ENCODE assay signal across 1 cellular context in genomic region chr17:8185580-8186445, GRCh38.
TF ChIP-seq lines count a peak whose summit lies in the region.

No MANE protein-coding gene starts in this region.

TF ChIP-seq in HepG2, 621 proteins besides CTCF, POLR2A, EP300 and RAD21 (continued from another document and continues in another):
- TF ChIP-seq, protein P1, sequence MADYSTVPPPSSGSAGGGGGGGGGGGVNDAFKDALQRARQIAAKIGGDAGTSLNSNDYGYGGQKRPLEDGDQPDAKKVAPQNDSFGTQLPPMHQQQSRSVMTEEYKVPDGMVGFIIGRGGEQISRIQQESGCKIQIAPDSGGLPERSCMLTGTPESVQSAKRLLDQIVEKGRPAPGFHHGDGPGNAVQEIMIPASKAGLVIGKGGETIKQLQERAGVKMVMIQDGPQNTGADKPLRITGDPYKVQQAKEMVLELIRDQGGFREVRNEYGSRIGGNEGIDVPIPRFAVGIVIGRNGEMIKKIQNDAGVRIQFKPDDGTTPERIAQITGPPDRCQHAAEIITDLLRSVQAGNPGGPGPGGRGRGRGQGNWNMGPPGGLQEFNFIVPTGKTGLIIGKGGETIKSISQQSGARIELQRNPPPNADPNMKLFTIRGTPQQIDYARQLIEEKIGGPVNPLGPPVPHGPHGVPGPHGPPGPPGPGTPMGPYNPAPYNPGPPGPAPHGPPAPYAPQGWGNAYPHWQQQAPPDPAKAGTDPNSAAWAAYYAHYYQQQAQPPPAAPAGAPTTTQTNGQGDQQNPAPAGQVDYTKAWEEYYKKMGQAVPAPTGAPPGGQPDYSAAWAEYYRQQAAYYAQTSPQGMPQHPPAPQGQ (CRISPR knock-in tag; IDR thresholded peaks at IDR 0.05; ENCODE audit: borderline replicate concordance), result no peak
- TF ChIP-seq ISL2 (CRISPR knock-in tag; IDR thresholded peaks at IDR 0.05) (peak; percentile 26; the same call in 1 of the 2 replicates), RBM22 (optimal IDR thresholded peaks at IDR 0.05; ENCODE audit: low read length) (no peak), SMC3 (IDR thresholded peaks at IDR 0.05; ENCODE audit: low read length) (no peak), MYPOP (CRISPR knock-in tag; IDR thresholded peaks at IDR 0.05) (no peak; the same call in 1 of the 2 replicates), ZSCAN29 (CRISPR knock-in tag; conservative IDR thresholded peaks at IDR 0.05) (no peak), ZNF839 (CRISPR knock-in tag; IDR thresholded peaks at IDR 0.05; ENCODE audit: borderline replicate concordance) (no peak), MIER3 (CRISPR knock-in tag; IDR thresholded peaks at IDR 0.05; ENCODE audit: borderline replicate concordance) (no peak), TRIM22 (IDR thresholded peaks at IDR 0.05) (no peak), ZC3H4 (CRISPR knock-in tag; IDR thresholded peaks at IDR 0.05; ENCODE audit: borderline replicate concordance) (no peak), ZNF329 (CRISPR knock-in tag; IDR thresholded peaks at IDR 0.05; ENCODE audit: low read depth) (no peak), FOSL1 (CRISPR knock-in tag; IDR thresholded peaks at IDR 0.05; ENCODE audit: borderline replicate concordance) (no peak), NAIF1 (CRISPR knock-in tag; IDR thresholded peaks at IDR 0.05; ENCODE audit: borderline replicate concordance) (no peak), ELF4 (CRISPR knock-in tag; IDR thresholded peaks at IDR 0.05; ENCODE audit: borderline replicate concordance) (no peak), ZNF510 (CRISPR knock-in tag; IDR thresholded peaks at IDR 0.05; ENCODE audit: low read depth) (no peak), ZNF768 (CRISPR knock-in tag; IDR thresholded peaks at IDR 0.05) (peak; percentile 34; the same call in 1 of the 2 replicates), ZNF713 (CRISPR knock-in tag; IDR thresholded peaks at IDR 0.05) (no peak), FOXJ3 (CRISPR knock-in tag; IDR thresholded peaks at IDR 0.05; ENCODE audit: borderline replicate concordance) (no peak), KAT8 (CRISPR knock-in tag; IDR thresholded peaks at IDR 0.05) (no peak; the same call in 1 of the 2 replicates), GPN1 (CRISPR knock-in tag; IDR thresholded peaks at IDR 0.05; ENCODE audit: borderline replicate concordance) (no peak), GATAD2A (CRISPR knock-in tag; IDR thresholded peaks at IDR 0.05) (peak; percentile 78), HOMEZ (CRISPR knock-in tag; IDR thresholded peaks at IDR 0.05; ENCODE audit: low read depth) (no peak), TCF12 (IDR thresholded peaks at IDR 0.05) (no peak), TCF12 (CRISPR knock-in tag; IDR thresholded peaks at IDR 0.05) (no peak), ZNF710 (CRISPR knock-in tag; IDR thresholded peaks at IDR 0.05; ENCODE audit: borderline replicate concordance) (no peak), ZBTB42 (CRISPR knock-in tag; IDR thresholded peaks at IDR 0.05) (no peak), ZNF431 (CRISPR knock-in tag; IDR thresholded peaks at IDR 0.05; ENCODE audit: borderline replicate concordance, low read depth) (no peak), ZBTB10 (CRISPR knock-in tag; IDR thresholded peaks at IDR 0.05; ENCODE audit: borderline replicate concordance) (no peak), ZNF558 (CRISPR knock-in tag; IDR thresholded peaks at IDR 0.05; ENCODE audit: borderline replicate concordance) (peak; percentile 94; the same call in 1 of the 2 replicates), NR2C2 (CRISPR knock-in tag; IDR thresholded peaks at IDR 0.05; ENCODE audit: borderline replicate concordance) (no peak), MYNN (CRISPR knock-in tag; IDR thresholded peaks at IDR 0.05; ENCODE audit: low read depth) (no peak), MIXL1 (CRISPR knock-in tag; IDR thresholded peaks at IDR 0.05) (peak; percentile 61; the same call in 1 of the 2 replicates), ZNF619 (CRISPR knock-in tag; IDR thresholded peaks at IDR 0.05) (no peak), PAX8 (CRISPR knock-in tag; IDR thresholded peaks at IDR 0.05; ENCODE audit: borderline replicate concordance) (no peak), ZNF138 (CRISPR knock-in tag; IDR thresholded peaks at IDR 0.05; ENCODE audit: low read depth) (peak; percentile 39; the same call in 1 of the 2 replicates), ARID4A (CRISPR knock-in tag; IDR thresholded peaks at IDR 0.05; ENCODE audit: borderline replicate concordance) (peak; percentile 43; the same call in 1 of the 2 replicates)
- TF ChIP-seq, protein P2, sequence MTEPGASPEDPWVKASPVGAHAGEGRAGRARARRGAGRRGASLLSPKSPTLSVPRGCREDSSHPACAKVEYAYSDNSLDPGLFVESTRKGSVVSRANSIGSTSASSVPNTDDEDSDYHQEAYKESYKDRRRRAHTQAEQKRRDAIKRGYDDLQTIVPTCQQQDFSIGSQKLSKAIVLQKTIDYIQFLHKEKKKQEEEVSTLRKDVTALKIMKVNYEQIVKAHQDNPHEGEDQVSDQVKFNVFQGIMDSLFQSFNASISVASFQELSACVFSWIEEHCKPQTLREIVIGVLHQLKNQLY (CRISPR knock-in tag; IDR thresholded peaks at IDR 0.05), result peak; percentile 57; the same call in 1 of the 2 replicates
- TF ChIP-seq, protein P3, sequence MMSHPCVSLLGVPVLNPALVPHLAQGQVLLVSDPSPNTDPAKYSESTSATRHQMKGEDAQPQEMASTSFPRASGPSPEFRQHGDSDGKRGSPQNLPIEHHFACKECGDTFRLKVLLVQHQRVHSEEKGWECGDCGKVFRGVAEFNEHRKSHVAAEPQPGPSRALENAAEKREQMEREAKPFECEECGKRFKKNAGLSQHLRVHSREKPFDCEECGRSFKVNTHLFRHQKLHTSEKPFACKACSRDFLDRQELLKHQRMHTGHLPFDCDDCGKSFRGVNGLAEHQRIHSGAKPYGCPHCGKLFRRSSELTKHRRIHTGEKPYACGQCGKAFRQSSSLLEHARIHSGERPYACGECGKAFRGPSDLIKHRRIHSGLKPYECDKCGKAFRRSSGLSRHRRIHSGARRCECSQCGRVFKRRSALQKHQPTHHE (CRISPR knock-in tag; IDR thresholded peaks at IDR 0.05; ENCODE audit: borderline replicate concordance), result no peak
- TF ChIP-seq, protein P4, sequence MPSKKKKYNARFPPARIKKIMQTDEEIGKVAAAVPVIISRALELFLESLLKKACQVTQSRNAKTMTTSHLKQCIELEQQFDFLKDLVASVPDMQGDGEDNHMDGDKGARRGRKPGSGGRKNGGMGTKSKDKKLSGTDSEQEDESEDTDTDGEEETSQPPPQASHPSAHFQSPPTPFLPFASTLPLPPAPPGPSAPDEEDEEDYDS (CRISPR knock-in tag; IDR thresholded peaks at IDR 0.05), result no peak
- TF ChIP-seq, protein P5, sequence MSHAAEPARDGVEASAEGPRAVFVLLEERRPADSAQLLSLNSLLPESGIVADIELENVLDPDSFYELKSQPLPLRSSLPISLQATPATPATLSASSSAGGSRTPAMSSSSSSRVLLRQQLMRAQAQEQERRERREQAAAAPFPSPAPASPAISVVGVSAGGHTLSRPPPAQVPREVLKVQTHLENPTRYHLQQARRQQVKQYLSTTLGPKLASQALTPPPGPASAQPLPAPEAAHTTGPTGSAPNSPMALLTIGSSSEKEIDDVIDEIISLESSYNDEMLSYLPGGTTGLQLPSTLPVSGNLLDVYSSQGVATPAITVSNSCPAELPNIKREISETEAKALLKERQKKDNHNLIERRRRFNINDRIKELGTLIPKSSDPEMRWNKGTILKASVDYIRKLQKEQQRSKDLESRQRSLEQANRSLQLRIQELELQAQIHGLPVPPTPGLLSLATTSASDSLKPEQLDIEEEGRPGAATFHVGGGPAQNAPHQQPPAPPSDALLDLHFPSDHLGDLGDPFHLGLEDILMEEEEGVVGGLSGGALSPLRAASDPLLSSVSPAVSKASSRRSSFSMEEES (CRISPR knock-in tag; IDR thresholded peaks at IDR 0.05), result no peak
- TF ChIP-seq, protein P6, sequence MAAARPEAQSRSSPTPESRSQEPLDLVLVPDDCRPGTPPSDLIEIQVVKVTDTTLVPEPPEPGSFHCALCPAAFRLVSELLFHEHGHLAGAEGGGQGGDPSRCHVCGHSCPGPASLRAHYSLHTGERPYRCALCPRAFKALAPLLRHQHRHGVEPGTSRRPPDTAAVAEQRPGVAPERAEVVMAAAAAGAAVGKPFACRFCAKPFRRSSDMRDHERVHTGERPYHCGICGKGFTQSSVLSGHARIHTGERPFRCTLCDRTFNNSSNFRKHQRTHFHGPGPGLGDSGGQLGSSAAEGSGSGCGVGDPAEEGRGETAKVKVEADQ (CRISPR knock-in tag; IDR thresholded peaks at IDR 0.05; ENCODE audit: borderline replicate concordance), result no peak
